17 cellular contexts compared by ENCODE assay signal in the genomic region with DNA sequence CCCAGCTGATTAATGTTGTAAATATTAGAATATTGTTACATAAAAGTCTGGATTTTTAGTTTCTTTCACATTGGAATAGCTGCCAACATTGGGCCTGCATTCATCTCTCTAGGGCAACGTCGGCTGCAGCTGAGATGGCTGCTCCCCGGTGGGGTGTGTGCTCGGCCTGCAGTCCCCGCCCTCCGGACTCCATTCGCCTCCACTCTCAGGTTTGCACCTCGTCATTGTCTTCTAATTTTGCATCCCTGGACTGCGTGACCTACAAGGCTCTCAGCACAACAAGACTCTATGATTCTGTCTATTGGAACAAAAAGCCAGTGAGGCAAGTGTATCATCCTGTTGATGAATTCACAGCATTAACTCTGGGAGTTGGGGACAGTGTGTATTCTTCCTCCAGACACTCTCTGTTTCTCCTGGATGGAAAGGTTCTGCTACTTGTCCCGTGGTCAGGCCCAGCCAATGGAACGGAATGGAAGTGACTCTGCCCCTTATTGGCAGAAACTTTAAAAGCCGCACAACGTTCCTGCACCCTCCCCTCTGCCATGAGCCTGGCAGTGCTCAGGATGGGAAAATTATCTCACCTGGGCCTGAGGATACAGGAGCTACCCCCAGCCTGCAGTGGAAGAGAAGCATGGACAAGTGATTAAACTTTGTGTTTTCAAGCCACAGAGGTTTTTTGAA.
DNase-seq lines count a peak whose midpoint lies in the region; ATAC-seq and TF ChIP-seq lines count a peak whose summit lies in the region.
"Had no signal": no experiment of that assay in that cellular context is flagged by ENCODE, and none has a peak within 500 bp of the region (broad histone marks: within the 10 kb centered on the region; RNA-seq: fewer than 3 reads in every experiment).

No MANE protein-coding gene starts in this region.

- H3K9me3 ChIP-seq in esophagus squamous epithelium (no peaks in the 10 kb centered on the region), aorta (ENCODE audit: control insufficient read depth, low read length) (no peaks in the 10 kb centered on the region)
- H3K9me3 ChIP-seq: body of pancreas, SK-N-SH had no signal

- no peak overlapping the region for H3K27ac Mint-ChIP-seq in activated T-helper 17 cell treated with anti-CD3 and anti-CD28 coated beads, Interleukin-2, amount 50 U/mL, for 72 hours
- H3K27ac Mint-ChIP-seq: CD8-positive, alpha-beta T cell; mesothelial cell of epicardium had no signal

- ATAC-seq in Right ventricle myocardium inferior (peak; percentile 30), aorta (ENCODE audit: low FRiP score) (peak; percentile 71), SK-N-SH treated with all-trans-retinoic acid at 6 μM for 48 hours (no peak)
- no peak for ATAC-seq in activated T-helper 17 cell treated with anti-CD3 and anti-CD28 coated beads, Interleukin-2, amount 50 U/mL, for 72 hours (replicated peaks)
- ATAC-seq: CD8-positive, alpha-beta T cell had no signal

- H3K27me3 ChIP-seq in esophagus squamous epithelium (no peaks in the 10 kb centered on the region), aorta (ENCODE audit: control insufficient read depth in 1 of 2, insufficient read depth in 2 of 2, low read length in 1 of 2) (no peaks in the 10 kb centered on the region)
- H3K27me3 ChIP-seq: body of pancreas had no signal

- peak overlapping the region in 3 of 4 donors; percentile 55 to 75 (median 58) for H3K27ac ChIP-seq in esophagus squamous epithelium
- no peak overlapping the region for H3K27ac ChIP-seq in aorta (ENCODE audit: low read depth in 1 of 2, low read length in 2 of 2)
- H3K27ac ChIP-seq: VCaP had no signal

- H3K4me1 ChIP-seq in esophagus squamous epithelium (peaks cover 0 to 48% (median 0%) of the 10 kb centered on the region in 3 donors), aorta (ENCODE audit: control insufficient read depth in 1 of 2, insufficient read depth in 2 of 2, low read length in 2 of 2) (no peaks in the 10 kb centered on the region)
- H3K4me1 ChIP-seq: body of pancreas had no signal

- H3K4me3 ChIP-seq in esophagus squamous epithelium (no peak overlapping the region), aorta (ENCODE audit: low read length in 2 of 2) (no peak overlapping the region)
- H3K4me3 ChIP-seq: body of pancreas had no signal

- H3K36me3 Mint-ChIP-seq in activated T-helper 17 cell treated with anti-CD3 and anti-CD28 coated beads, Interleukin-2, amount 50 U/mL, for 72 hours (ENCODE audit: low read depth) = no peaks in the 10 kb centered on the region

- intact Hi-C loops in Right ventricle myocardium inferior (cut with DNase I) = no loop called here
- intact Hi-C loops in cardiac septum (cut with DNase I) = no loop called here
- intact Hi-C loops in esophagus squamous epithelium (cut with DNase I) = no loop called here
- intact Hi-C loops in aorta (cut with DNase I) = no loop called here

- no peaks in the 10 kb centered on the region for H3K9me3 Mint-ChIP-seq in activated T-helper 17 cell treated with anti-CD3 and anti-CD28 coated beads, Interleukin-2, amount 50 U/mL, for 72 hours
- H3K9me3 Mint-ChIP-seq: CD8-positive, alpha-beta T cell; mesothelial cell of epicardium had no signal

- TF ChIP-seq CTCF in esophagus squamous epithelium (IDR thresholded peaks at IDR 0.05) = no peak

- no peaks in the 10 kb centered on the region for H3K27me3 Mint-ChIP-seq in activated T-helper 17 cell treated with anti-CD3 and anti-CD28 coated beads, Interleukin-2, amount 50 U/mL, for 72 hours

- H3K4me1 Mint-ChIP-seq in activated T-helper 17 cell treated with anti-CD3 and anti-CD28 coated beads, Interleukin-2, amount 50 U/mL, for 72 hours = peaks cover 6% of the 10 kb centered on the region
- H3K4me1 Mint-ChIP-seq: mesothelial cell of epicardium had no signal

- WGBS in esophagus squamous epithelium, 2 donors = 71 to 80% methylated on average over 8 to 13 of the region's 13 CpGs
- 46 to 54% methylated on average over 13 of the region's 13 CpGs for WGBS in aorta, 2 donors

- DNase-seq in Right ventricle myocardium inferior (ENCODE audit: missing footprints) = no peak
- DNase-seq in cardiac septum (ENCODE audit: low spot score) = no peak
- DNase-seq in esophagus squamous epithelium (lab: John Stamatoyannopoulos, UW) = no peak
- peak; percentile 40 for DNase-seq in medulla oblongata (ENCODE audit: extremely low spot score)
- no peak for DNase-seq in aorta
- DNase-seq in Ammon's horn (ENCODE audit: low spot score) = no peak
- DNase-seq: 8988T; body of pancreas; CD8-positive, alpha-beta T cell; effector CD4-positive, alpha-beta T cell; KBM-7; NCI-H146; SK-N-SH had no signal

- peaks cover 0 to 4% (median 0%) of the 10 kb centered on the region in 3 donors for H3K36me3 ChIP-seq in esophagus squamous epithelium
- H3K36me3 ChIP-seq in aorta (ENCODE audit: control insufficient read depth in 1 of 2, insufficient read depth in 2 of 2, low read length in 1 of 2) = no peaks in the 10 kb centered on the region

- no peak for TF ChIP-seq POLR2A in esophagus squamous epithelium (IDR thresholded peaks at IDR 0.05)

- H3K4me3 Mint-ChIP-seq in activated T-helper 17 cell treated with anti-CD3 and anti-CD28 coated beads, Interleukin-2, amount 50 U/mL, for 72 hours = no peak overlapping the region
- H3K4me3 Mint-ChIP-seq: CD8-positive, alpha-beta T cell; mesothelial cell of epicardium had no signal

TF ChIP-seq in SK-N-SH treated with all-trans-retinoic acid at 6 μM for 48 hours, 23 proteins besides CTCF, POLR2A, EP300 and RAD21:
- no peak for TF ChIP-seq SNAI2 (CRISPR knock-in tag; IDR thresholded peaks at IDR 0.05)
- TF ChIP-seq TCF4 (CRISPR knock-in tag; IDR thresholded peaks at IDR 0.05; ENCODE audit: borderline replicate concordance) = no peak
- TF ChIP-seq ZNF70 (CRISPR knock-in tag; IDR thresholded peaks at IDR 0.05) = no peak
- TF ChIP-seq ZNF565 (CRISPR knock-in tag; conservative IDR thresholded peaks at IDR 0.05; ENCODE audit: low read depth) = no peak
- no peak for TF ChIP-seq ZNF8 (CRISPR knock-in tag; IDR thresholded peaks at IDR 0.05)
- TF ChIP-seq PPARA (CRISPR knock-in tag; IDR thresholded peaks at IDR 0.05; ENCODE audit: borderline replicate concordance) = no peak
- TF ChIP-seq, protein P1, sequence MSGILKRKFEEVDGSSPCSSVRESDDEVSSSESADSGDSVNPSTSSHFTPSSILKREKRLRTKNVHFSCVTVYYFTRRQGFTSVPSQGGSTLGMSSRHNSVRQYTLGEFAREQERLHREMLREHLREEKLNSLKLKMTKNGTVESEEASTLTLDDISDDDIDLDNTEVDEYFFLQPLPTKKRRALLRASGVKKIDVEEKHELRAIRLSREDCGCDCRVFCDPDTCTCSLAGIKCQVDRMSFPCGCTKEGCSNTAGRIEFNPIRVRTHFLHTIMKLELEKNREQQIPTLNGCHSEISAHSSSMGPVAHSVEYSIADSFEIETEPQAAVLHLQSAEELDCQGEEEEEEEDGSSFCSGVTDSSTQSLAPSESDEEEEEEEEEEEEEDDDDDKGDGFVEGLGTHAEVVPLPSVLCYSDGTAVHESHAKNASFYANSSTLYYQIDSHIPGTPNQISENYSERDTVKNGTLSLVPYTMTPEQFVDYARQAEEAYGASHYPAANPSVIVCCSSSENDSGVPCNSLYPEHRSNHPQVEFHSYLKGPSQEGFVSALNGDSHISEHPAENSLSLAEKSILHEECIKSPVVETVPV (CRISPR knock-in tag; IDR thresholded peaks at IDR 0.05) = no peak
- TF ChIP-seq ZFP3 (CRISPR knock-in tag; IDR thresholded peaks at IDR 0.05) = no peak
- TF ChIP-seq CREB5 (CRISPR knock-in tag; IDR thresholded peaks at IDR 0.05; ENCODE audit: low read depth) = no peak
- no peak for TF ChIP-seq PATZ1 (CRISPR knock-in tag; IDR thresholded peaks at IDR 0.05; ENCODE audit: borderline replicate concordance)
- no peak for TF ChIP-seq ZC3H10 (CRISPR knock-in tag; IDR thresholded peaks at IDR 0.05)
- TF ChIP-seq TOX (CRISPR knock-in tag; IDR thresholded peaks at IDR 0.05; ENCODE audit: borderline replicate concordance) = no peak
- no peak for TF ChIP-seq RARB (CRISPR knock-in tag; IDR thresholded peaks at IDR 0.05)
- no peak for TF ChIP-seq ARNTL (CRISPR knock-in tag; IDR thresholded peaks at IDR 0.05; ENCODE audit: borderline replicate concordance, low read depth)

Comparison
In these comparisons a context has a peak if more than half of its experiments do, and no peak if none do; other contexts are left out.
1. ATAC-seq: peak in Right ventricle myocardium inferior (single experiment) and aorta (single experiment); none in activated T-helper 17 cell treated with anti-CD3 and anti-CD28 coated beads, Interleukin-2, amount 50 U/mL, for 72 hours (single experiment) and SK-N-SH treated with all-trans-retinoic acid at 6 μM for 48 hours (single experiment).
2. H3K27ac ChIP-seq: peak in esophagus squamous epithelium (3 of 4); none in aorta (0 of 2).